22 cellular contexts compared by ENCODE assay signal in genomic region chr3:189330066-189330465, GRCh38.
"Had no signal": no experiment of that assay in that cellular context is flagged by ENCODE, and none has a peak within 500 bp of the region (broad histone marks: within the 10 kb centered on the region; RNA-seq: fewer than 3 reads in every experiment).

No MANE protein-coding gene starts in this region.

- H3K27ac Mint-ChIP-seq: natural killer cell; stimulated activated memory B cell treated with anti-CD40 and anti-IgM and Interleukin-4, amounts not matched to agents 10 μg/mL and 1 μg/mL and 100 μg/mL, for 72 hours had no signal

- H3K9me3 ChIP-seq: left ventricle myocardium inferior, neutrophil, thyroid gland had no signal

- H3K36me3 ChIP-seq: brain microvascular endothelial cell, left ventricle myocardium inferior, neutrophil, thyroid gland, WERI-Rb-1 had no signal

- ATAC-seq: natural killer cell; stimulated activated memory B cell treated with anti-CD40 and anti-IgM and Interleukin-4, amounts not matched to agents 10 μg/mL and 1 μg/mL and 100 μg/mL, for 72 hours had no signal

- H3K4me3 ChIP-seq: left ventricle myocardium inferior, SK-N-MC, thyroid gland had no signal

- H3K36me3 Mint-ChIP-seq: natural killer cell; stimulated activated memory B cell treated with anti-CD40 and anti-IgM and Interleukin-4, amounts not matched to agents 10 μg/mL and 1 μg/mL and 100 μg/mL, for 72 hours; T-cell had no signal

- FAIRE-seq: endothelial cell of umbilical vein, keratinocyte, urothelium cell line had no signal

- H3K27me3 Mint-ChIP-seq: activated naive CD4-positive, alpha-beta T cell treated with anti-CD3 and anti-CD28 coated beads, Interleukin-2, amount 50 U/mL, for 24 hours; T-cell had no signal

- DNase-seq: activated CD4-positive, alpha-beta T cell treated with anti-CD3 and anti-CD28 coated beads, Interleukin-2, amount 50 U/mL, for 4 hours; activated CD8-positive, alpha-beta memory T cell treated with anti-CD3 and anti-CD28 coated beads, Interleukin-2, amount 50 U/mL, for 4 hours; anterior cingulate cortex; brain microvascular endothelial cell; cerebellar nuclear complex; effector CD8-positive, alpha-beta T cell; foreskin fibroblast; hippocampal formation; left ventricle myocardium inferior; natural killer cell; retina; stimulated activated CD4-positive, alpha-beta T cell treated with anti-CD3 and anti-CD28 coated beads, Interleukin-2, amount 100 ng/mL, for 48 hours; T-cell; thyroid gland; WERI-Rb-1 had no signal

- H3K27ac ChIP-seq: brain microvascular endothelial cell, left ventricle myocardium inferior, neutrophil, SK-N-MC, thyroid gland, WERI-Rb-1 had no signal

- H3K27me3 ChIP-seq: brain microvascular endothelial cell, neutrophil, thyroid gland had no signal

- H3K4me3 Mint-ChIP-seq: natural killer cell; stimulated activated memory B cell treated with anti-CD40 and anti-IgM and Interleukin-4, amounts not matched to agents 10 μg/mL and 1 μg/mL and 100 μg/mL, for 72 hours had no signal

- H3K9me3 Mint-ChIP-seq: activated naive CD4-positive, alpha-beta T cell treated with anti-CD3 and anti-CD28 coated beads, Interleukin-2, amount 50 U/mL, for 24 hours; natural killer cell; stimulated activated memory B cell treated with anti-CD40 and anti-IgM and Interleukin-4, amounts not matched to agents 10 μg/mL and 1 μg/mL and 100 μg/mL, for 72 hours had no signal

- H3K4me1 ChIP-seq: left ventricle myocardium inferior had no signal
